ENCODE assay signal across 22 cellular contexts in the genomic region with DNA sequence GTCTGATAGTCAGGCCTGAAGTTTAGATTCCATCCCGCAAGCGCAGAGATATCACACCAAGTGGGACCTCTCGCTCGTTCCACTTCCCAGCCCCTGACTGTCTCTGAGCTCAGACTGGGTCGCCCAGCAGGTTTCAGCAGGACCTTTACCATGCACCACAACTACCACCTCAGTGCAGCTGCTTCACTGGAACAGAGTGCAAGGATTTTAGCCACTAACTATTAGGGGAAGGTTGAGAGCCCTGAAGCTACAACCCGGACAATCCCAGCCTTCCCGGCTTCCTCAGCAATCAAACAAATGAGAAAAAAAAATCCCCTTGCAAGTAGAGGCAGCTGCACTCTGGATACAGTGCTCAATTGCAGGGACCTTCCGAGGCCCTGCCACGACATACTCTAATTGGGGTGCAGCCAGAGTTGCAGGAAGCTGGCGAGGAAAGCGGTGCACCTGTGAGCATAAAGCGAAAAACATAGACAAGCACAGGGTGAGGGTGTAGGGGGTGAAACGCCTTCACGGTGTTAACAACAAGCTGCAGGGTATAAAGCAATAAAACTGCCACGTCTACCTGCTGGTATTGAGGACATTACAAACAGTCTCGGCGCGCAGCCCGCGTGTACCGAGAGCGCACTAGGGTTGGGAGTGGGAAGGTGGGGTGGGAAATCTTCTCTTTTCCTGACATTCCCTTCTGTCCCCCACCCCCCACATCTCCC. TPM values are rescaled to one million over a fixed set of nuclear protein-coding genes. Genes with fewer than 3 reads are reported as not detected.
DNase-seq lines count a peak whose midpoint lies in the region; ATAC-seq and TF ChIP-seq lines count a peak whose summit lies in the region.
"Had no signal": no experiment of that assay in that cellular context is flagged by ENCODE, and none has a peak within 500 bp of the region (broad histone marks: within the 10 kb centered on the region; RNA-seq: fewer than 3 reads in every experiment).

No MANE protein-coding gene starts in this region.

- no peaks in the 10 kb centered on the region for H3K9me3 ChIP-seq in H9 (ENCODE audit: control insufficient read depth, low read depth, low read length)
- no peaks in the 10 kb centered on the region for H3K9me3 ChIP-seq in neural cell (ENCODE audit: low read length)
- H3K9me3 ChIP-seq in PC-3 (ENCODE audit: low read length) = no peaks in the 10 kb centered on the region
- no peaks in the 10 kb centered on the region for H3K9me3 ChIP-seq in upper lobe of right lung
- H3K9me3 ChIP-seq: suprapubic skin had no signal

- H3K4ac ChIP-seq in H9 (ENCODE audit: low read depth, low read length) = no peak overlapping the region

- H3K36me3 Mint-ChIP-seq in H9 (ENCODE audit: insufficient read depth in 1 of 3, low read depth in 3 of 3) (no peaks in the 10 kb centered on the region), brain (peaks cover 45% of the 10 kb centered on the region)
- H3K36me3 Mint-ChIP-seq in stimulated activated memory B cell treated with anti-CD40 and anti-IgM and Interleukin-4, amounts not matched to agents 10 μg/mL and 1 μg/mL and 100 μg/mL, for 72 hours = no peaks in the 10 kb centered on the region

- ATAC-seq in PC-3 (no peak), upper lobe of right lung (no peak)
- ATAC-seq in stimulated activated memory B cell treated with anti-CD40 and anti-IgM and Interleukin-4, amounts not matched to agents 10 μg/mL and 1 μg/mL and 100 μg/mL, for 72 hours = no peak

- TF ChIP-seq RAD21 in neural cell (conservative IDR thresholded peaks at IDR 0.05) = no peak

- H4K91ac ChIP-seq in H9 (ENCODE audit: insufficient read length, low read depth, low read length) = no peak overlapping the region

- H4K8ac ChIP-seq in H9 (replicated peaks; ENCODE audit: insufficient read length, low read depth, low read length) = no peak overlapping the region

- H3K9me3 Mint-ChIP-seq in H9 (peaks cover 0 to 10% of the 10 kb centered on the region in 2 experiments; a peak in 2 of 5 replicates), brain (peaks cover 0 to 16% (median 4%) of the 10 kb centered on the region in 5 experiments)
- H3K9me3 Mint-ChIP-seq in stimulated activated memory B cell treated with anti-CD40 and anti-IgM and Interleukin-4, amounts not matched to agents 10 μg/mL and 1 μg/mL and 100 μg/mL, for 72 hours = no peaks in the 10 kb centered on the region

- TF ChIP-seq EP300 in neural cell (conservative IDR thresholded peaks at IDR 0.05; ENCODE audit: poor library complexity, severe bottlenecking) = no peak

- no peaks in the 10 kb centered on the region for H3K79me1 ChIP-seq in H9 (ENCODE audit: insufficient read depth, low read depth, low read length, poor library complexity, severe bottlenecking)

- no peak overlapping the region for H2BK12ac ChIP-seq in H9 (ENCODE audit: insufficient read length, low read depth, low read length)

- H3K4me3 Mint-ChIP-seq in H9 = peak overlapping the region in 1 of 2 experiments; percentile 57; a peak in 3 of 5 replicates
- H3K4me3 Mint-ChIP-seq in brain = peak overlapping the region; percentile 0 to 90 (median 66)
- H3K4me3 Mint-ChIP-seq in stimulated activated memory B cell treated with anti-CD40 and anti-IgM and Interleukin-4, amounts not matched to agents 10 μg/mL and 1 μg/mL and 100 μg/mL, for 72 hours = no peak overlapping the region

- H3K4me1 ChIP-seq in H9 (ENCODE audit: insufficient read depth, low read length) (no peaks in the 10 kb centered on the region; the same call in 1 of the 2 replicates), PC-3 (ENCODE audit: insufficient read depth, low read length) (no peaks in the 10 kb centered on the region), upper lobe of right lung (peaks cover 12% of the 10 kb centered on the region)
- H3K4me1 ChIP-seq: BLaER1 had no signal

- H3K27ac Mint-ChIP-seq in H9 (peak overlapping the region in 1 of 3 experiments; percentile 45; a peak in 1 of 7 replicates), brain (peak overlapping the region in 2 of 5 experiments; percentile 87 to 96)
- no peak overlapping the region for H3K27ac Mint-ChIP-seq in stimulated activated memory B cell treated with anti-CD40 and anti-IgM and Interleukin-4, amounts not matched to agents 10 μg/mL and 1 μg/mL and 100 μg/mL, for 72 hours

- intact Hi-C loops in PC-3 (cut with micrococcal nuclease) = no loop called here
- intact Hi-C loops in upper lobe of right lung (cut with DNase I) = no loop called here

- POLR2A ChIA-PET in PC-3 (lab: Charles Lee; ENCODE audit: unreplicated experiment) = no interaction called here

- CTCF ChIA-PET in PC-3 (lab: Charles Lee) = no interaction called here

- no peak for TF ChIP-seq CTCF in H9 (conservative IDR thresholded peaks at IDR 0.05)
- TF ChIP-seq CTCF in brain (conservative IDR thresholded peaks at IDR 0.05) = no peak
- no peak for TF ChIP-seq CTCF in neural cell (IDR thresholded peaks at IDR 0.05; ENCODE audit: poor library complexity, severe bottlenecking)
- TF ChIP-seq CTCF in PC-3 (conservative IDR thresholded peaks at IDR 0.05; ENCODE audit: low read depth, low read length) = no peak
- no peak for TF ChIP-seq CTCF in upper lobe of right lung (IDR thresholded peaks at IDR 0.05)

- H3K27ac ChIP-seq in H9 (ENCODE audit: insufficient read length, low read depth, low read length) (no peak overlapping the region), neural cell (ENCODE audit: low read length) (peak overlapping the region; percentile 100), PC-3 (ENCODE audit: low read length) (no peak overlapping the region), upper lobe of right lung (no peak overlapping the region)
- H3K27ac ChIP-seq: BLaER1, suprapubic skin had no signal

- peaks cover 8% of the 10 kb centered on the region for H3F3A ChIP-seq in neural cell (ENCODE audit: insufficient read depth, low read length, poor library complexity, severe bottlenecking)
- H3F3A ChIP-seq in PC-3 (ENCODE audit: low read length, unreplicated experiment) = no peaks in the 10 kb centered on the region

- H2AK5ac ChIP-seq in H9 (ENCODE audit: insufficient read length, low read length) = no peak overlapping the region

- no peak overlapping the region for H2BK120ac ChIP-seq in H9 (ENCODE audit: low read depth, low read length, poor library complexity, severe bottlenecking)

- H3K23ac ChIP-seq in H9 (ENCODE audit: insufficient read length, low read depth, low read length) = no peak overlapping the region

- H2BK5ac ChIP-seq in H9 (ENCODE audit: insufficient read length, low read length) = no peak overlapping the region

- H3K27me3 ChIP-seq in H9 (ENCODE audit: insufficient read depth, low read length) (peaks cover 84% of the 10 kb centered on the region), neural cell (ENCODE audit: insufficient read depth, low read depth, low read length) (peaks cover 10% of the 10 kb centered on the region), PC-3 (ENCODE audit: low read length) (peaks cover 13% of the 10 kb centered on the region), upper lobe of right lung (peaks cover 99% of the 10 kb centered on the region)

- H3K9ac ChIP-seq in H9 (ENCODE audit: extremely low read depth, insufficient read length, low read length) (no peak overlapping the region), neural cell (ENCODE audit: low read length) (peak overlapping the region; percentile 99), PC-3 (ENCODE audit: low read length) (no peak overlapping the region)
- H3K9ac ChIP-seq: BLaER1 had no signal

- no peak overlapping the region for H2BK15ac ChIP-seq in H9 (ENCODE audit: low read depth, low read length)

- H3K18ac ChIP-seq in H9 (ENCODE audit: insufficient read length, low read depth, low read length) = no peak overlapping the region

- DNase-seq in NCI-H748 (lab: John Stamatoyannopoulos, UW; ENCODE audit: unreplicated experiment) = peak; percentile 87
- DNase-seq in NCI-H748 treated with DMSO at 0.1 percent for 48 hours (lab: John Stamatoyannopoulos, UW) = no peak
- peak; percentile 33 for DNase-seq in H9
- no peak for DNase-seq in PC-3
- no peak for DNase-seq in upper lobe of right lung
- DNase-seq: activated CD8-positive, alpha-beta memory T cell treated with anti-CD3 and anti-CD28 coated beads, Interleukin-2, amount 50 U/mL, for 48 hours; activated effector memory CD4-positive, alpha-beta T cell treated with anti-CD3 and anti-CD28 coated beads, Interleukin-2, amount 50 U/mL, for 16 hours; anterior cingulate cortex; Calu3; cerebellar nuclear complex; effector CD8-positive, alpha-beta T cell; GF-D8; NCI-H2081 treated with DMSO at 0.1 percent for 48 hours; NCI-H82 had no signal

- H3K4me1 Mint-ChIP-seq in H9 (peaks cover 58 to 67% of the 10 kb centered on the region in 2 experiments), brain (peaks cover 36% of the 10 kb centered on the region)
- peaks cover 17% of the 10 kb centered on the region for H3K4me1 Mint-ChIP-seq in stimulated activated memory B cell treated with anti-CD40 and anti-IgM and Interleukin-4, amounts not matched to agents 10 μg/mL and 1 μg/mL and 100 μg/mL, for 72 hours

- peaks cover 98% of the 10 kb centered on the region for H3K27me3 Mint-ChIP-seq in H9 (ENCODE audit: low read depth)
- peaks cover 98% of the 10 kb centered on the region for H3K27me3 Mint-ChIP-seq in brain
- H3K27me3 Mint-ChIP-seq in stimulated activated memory B cell treated with anti-CD40 and anti-IgM and Interleukin-4, amounts not matched to agents 10 μg/mL and 1 μg/mL and 100 μg/mL, for 72 hours = peaks cover 94% of the 10 kb centered on the region

- H3K79me2 ChIP-seq in H9 (ENCODE audit: insufficient read depth, low read length) = no peaks in the 10 kb centered on the region
- peaks cover 87% of the 10 kb centered on the region for H3K79me2 ChIP-seq in neural cell (replicated peaks; ENCODE audit: insufficient read depth, low read length)
- H3K79me2 ChIP-seq in PC-3 (ENCODE audit: low read length) = no peaks in the 10 kb centered on the region

- H2AFZ ChIP-seq in H9 (ENCODE audit: low read length) (no peak overlapping the region), neural cell (ENCODE audit: low read depth, low read length) (no peak overlapping the region), PC-3 (ENCODE audit: low read length) (no peak overlapping the region)

- no peaks in the 10 kb centered on the region for H3K9me2 ChIP-seq in neural cell (ENCODE audit: insufficient read depth, low read length)
- H3K9me2 ChIP-seq in PC-3 (replicated peaks; ENCODE audit: low read length) = no peaks in the 10 kb centered on the region

- no peak overlapping the region for H3K56ac ChIP-seq in H9 (ENCODE audit: insufficient read length, low read depth, low read length)

- H3K36me3 ChIP-seq in neural cell (ENCODE audit: insufficient read depth, low read length) (no peaks in the 10 kb centered on the region), PC-3 (ENCODE audit: low read depth, low read length) (no peaks in the 10 kb centered on the region), upper lobe of right lung (no peaks in the 10 kb centered on the region)
- H3K36me3 ChIP-seq: BLaER1, suprapubic skin had no signal

- H3K14ac ChIP-seq in H9 (ENCODE audit: insufficient read depth, low read length) = no peak overlapping the region

- H4K20me1 ChIP-seq in H9 (ENCODE audit: control insufficient read depth, insufficient read depth, insufficient read length) (peaks cover 3% of the 10 kb centered on the region), neural cell (ENCODE audit: insufficient read depth) (peaks cover 7% of the 10 kb centered on the region), PC-3 (ENCODE audit: low read length) (no peaks in the 10 kb centered on the region)
- H4K20me1 ChIP-seq: BLaER1 had no signal

- H3K4me3 ChIP-seq in neural cell (ENCODE audit: low read length) (peak overlapping the region; percentile 87), PC-3 (ENCODE audit: low read length) (no peak overlapping the region), upper lobe of right lung (no peak overlapping the region)
- H3K4me3 ChIP-seq: BLaER1, suprapubic skin had no signal

- whole genome bisulfite sequencing in H9 (ENCODE audit: extremely low coverage, insufficient read length, low lambda C conversion rate) = no CpG with 5 or more reads among the region's 22 CpGs

- peak overlapping the region; percentile 1 for H3K4me2 ChIP-seq in H9 (ENCODE audit: insufficient read depth, insufficient read length, low read length)
- H3K4me2 ChIP-seq in neural cell (ENCODE audit: low read length) = peak overlapping the region; percentile 89
- H3K4me2 ChIP-seq in PC-3 (ENCODE audit: low read length) = no peak overlapping the region
- H3K4me2 ChIP-seq: BLaER1 had no signal

- H2BK20ac ChIP-seq in H9 (ENCODE audit: low read depth, low read length, poor library complexity, severe bottlenecking) = no peak overlapping the region

- no TSS peak for BruUV-seq in PC-3 (replicated peaks; lab: Mats Ljungman, UMichigan)

- H4K5ac ChIP-seq in H9 (ENCODE audit: insufficient read length, low read depth, low read length) = no peak overlapping the region

- H3K23me2 ChIP-seq in H9 (ENCODE audit: insufficient read length, low read depth, low read length, poor library complexity, severe bottlenecking) = peaks cover 9% of the 10 kb centered on the region

- H3T11ph ChIP-seq in H9 (ENCODE audit: low read length) = no peak overlapping the region

RNA-seq across cellular contexts. Expression of gene DLX6, which starts 2.6 kb away (rescaled TPM):
- total RNA-seq in H9 (2021) (0.24 TPM in 1 of 2 replicates, not detected in the other), PC-3 (2014; rRNA removed) (not detected in 2 replicates), upper lobe of right lung (not detected)
- polyA plus RNA-seq in brain (ENCODE audit: insufficient read depth, low read depth, low replicate concordance) (5.5 TPM), neural cell (53.6 and 58.8 TPM in 2 replicates)
- polyA minus RNA-seq in neural cell = 94.0 and 104 TPM in 2 replicates
- total RNA-seq: glomerular endothelial cell, liver, omental fat pad had no signal
- polyA plus RNA-seq: liver had no signal

RNA-seq across cellular contexts. Expression of gene DLX5, which starts 21.9 kb away (rescaled TPM):
- 0.22 TPM in 1 of 2 replicates, not detected in the other for total RNA-seq in H9 (2021)
- 8.8 TPM for polyA plus RNA-seq in brain (ENCODE audit: insufficient read depth, low read depth, low replicate concordance)
- 40.5 and 44.6 TPM in 2 replicates for polyA plus RNA-seq in neural cell
- 61.4 and 76.9 TPM in 2 replicates for polyA minus RNA-seq in neural cell
- total RNA-seq in PC-3 (2014; rRNA removed) = 0.15 and 0.23 TPM in 2 replicates
- not detected for total RNA-seq in upper lobe of right lung
- total RNA-seq: Calu3, glomerular endothelial cell, liver had no signal
- polyA plus RNA-seq: liver had no signal

Comparison
In these comparisons a context has a peak if more than half of its experiments do, and no peak if none do; other contexts are left out.
1. DNase-seq: peak in NCI-H748 (single experiment) and H9 (single experiment); none in NCI-H748 treated with DMSO at 0.1 percent for 48 hours (single experiment), PC-3 (single experiment) and upper lobe of right lung (single experiment).